In genomic region chr5:168286863-168287262, GRCh38 we compare ENCODE assay signal across 1 cellular context. TPM values are rescaled to one million over a fixed set of nuclear protein-coding genes. Genes with fewer than 3 reads are reported as not detected.
"Had no signal": no experiment of that assay in that cellular context is flagged by ENCODE, and none has a peak within 500 bp of the region (broad histone marks: within the 10 kb centered on the region; RNA-seq: fewer than 3 reads in every experiment).

No MANE protein-coding gene starts in this region.

RNA-seq across cellular contexts. Expression of gene WWC1, which starts 4.6 kb away (rescaled TPM):
- total RNA-seq: OCI-LY7 had no signal
